8 cellular contexts compared by ENCODE assay signal in the genomic region with DNA sequence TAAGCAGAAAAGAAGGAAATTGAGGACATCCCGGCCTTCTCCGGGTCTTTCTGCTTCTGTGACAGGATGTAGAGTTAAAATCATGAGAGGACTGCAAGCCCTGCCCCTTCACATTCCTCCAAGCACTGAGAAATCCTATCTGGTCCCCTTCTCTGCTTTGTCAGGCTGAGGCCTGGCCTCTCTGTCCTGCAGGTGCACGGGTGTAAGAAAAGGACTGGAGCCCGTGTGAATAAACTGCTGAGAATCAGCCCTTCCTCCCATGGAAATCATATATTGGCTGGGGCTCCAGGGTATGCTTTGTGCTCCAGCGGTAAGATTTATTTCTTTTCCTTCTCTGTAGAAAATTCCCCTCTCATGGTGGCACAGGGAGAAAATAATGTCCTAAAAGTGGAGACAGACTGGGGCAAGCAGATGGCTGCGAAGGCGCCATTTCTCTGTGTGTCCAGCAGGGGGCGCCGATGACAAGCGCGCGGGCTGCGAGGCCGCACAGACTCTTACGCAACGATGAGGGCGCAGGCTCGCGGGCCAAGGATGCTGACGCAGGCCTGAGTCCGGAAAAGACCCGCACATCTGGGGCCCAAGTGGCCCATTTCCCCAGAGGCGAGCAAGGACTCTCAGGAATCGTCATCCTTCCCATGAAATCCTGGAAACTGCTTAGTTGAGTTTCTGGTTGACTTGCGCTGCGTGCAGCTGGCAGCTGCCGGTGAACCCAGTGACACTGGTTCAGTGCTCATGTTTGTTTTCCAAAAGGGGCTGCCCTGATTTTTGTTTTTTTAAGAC.
A peak's percentile ranks its signal among the peaks of the same experiment; 100 is the strongest.
DNase-seq lines count a peak whose midpoint lies in the region; ATAC-seq and TF ChIP-seq lines count a peak whose summit lies in the region.

No MANE protein-coding gene starts in this region.

- TF ChIP-seq RAD21 in SK-N-SH (IDR thresholded peaks at IDR 0.05; ENCODE audit: low read length), result peak; percentile 97

- peaks cover 8% of the 10 kb centered on the region for H3K9me3 Mint-ChIP-seq in activated naive CD8-positive, alpha-beta T cell treated with anti-CD3 and anti-CD28 coated beads for 36 hours

- peak; percentile 95 for TF ChIP-seq CTCF in GM12864 (IDR thresholded peaks at IDR 0.05; ENCODE audit: low read depth, low read length, missing control alignments)
- TF ChIP-seq CTCF in SK-N-SH (IDR thresholded peaks at IDR 0.05), result peak; percentile 89
- TF ChIP-seq CTCF in cardiac muscle cell (IDR thresholded peaks at IDR 0.05; ENCODE audit: low read depth, low read length), result peak; percentile 92
- peak; percentile 92 to 100 (median 99) for TF ChIP-seq CTCF in ovary (IDR thresholded peaks at IDR 0.05)
- TF ChIP-seq CTCF in tibial artery (IDR thresholded peaks at IDR 0.05), result peak; percentile 96 to 99

- H3K27me3 ChIP-seq in SK-N-SH (ENCODE audit: insufficient read depth) (no peaks in the 10 kb centered on the region), cardiac muscle cell (no peaks in the 10 kb centered on the region), ovary (no peaks in the 10 kb centered on the region), tibial artery (no peaks in the 10 kb centered on the region)

- peak overlapping the region; percentile 88 for H2AFZ ChIP-seq in SK-N-SH (ENCODE audit: low read depth)

- H3K9ac ChIP-seq in SK-N-SH, result peak overlapping the region; percentile 45; the same call in 1 of the 2 replicates

- POLR2A ChIA-PET in SK-N-SH (lab: Yijun Ruan, JAX), result no interaction called here

- peaks cover 19% of the 10 kb centered on the region for H3K4me1 Mint-ChIP-seq in activated naive CD8-positive, alpha-beta T cell treated with anti-CD3 and anti-CD28 coated beads for 36 hours

- no peaks in the 10 kb centered on the region for H3K9me2 ChIP-seq in SK-N-SH

- peak overlapping the region; percentile 68 for H3K4me2 ChIP-seq in SK-N-SH

- intact Hi-C loops in ovary (cut with DNase I), result loop anchor here in 2 of 4 donors (10.0 kb wide), 1 partner anchor 427 kb away; no protein-coding TSS in a partner anchor
- intact Hi-C loops in tibial artery (cut with DNase I; ENCODE audit: low total_unique reads), result loop anchor here (2.0 kb wide), 1 partner anchor 427 kb away; no protein-coding TSS in a partner anchor

- no peaks in the 10 kb centered on the region for H3F3A ChIP-seq in SK-N-SH (replicated peaks; ENCODE audit: insufficient read depth)

- no peak overlapping the region for H3K4me3 Mint-ChIP-seq in activated naive CD8-positive, alpha-beta T cell treated with anti-CD3 and anti-CD28 coated beads for 36 hours

- H3K36me3 ChIP-seq in SK-N-SH (replicated peaks in 1 of 2; ENCODE audit: control insufficient read depth in 1 of 2, insufficient read depth in 2 of 2, low read length in 1 of 2) (no peaks in the 10 kb centered on the region), cardiac muscle cell (no peaks in the 10 kb centered on the region), ovary (no peaks in the 10 kb centered on the region), tibial artery (no peaks in the 10 kb centered on the region)

- no peaks in the 10 kb centered on the region for H3K79me2 ChIP-seq in SK-N-SH (ENCODE audit: insufficient read depth)

- peaks cover 3% of the 10 kb centered on the region for H3K27me3 Mint-ChIP-seq in activated naive CD8-positive, alpha-beta T cell treated with anti-CD3 and anti-CD28 coated beads for 36 hours

- peak overlapping the region; percentile 43 to 89 for H3K27ac ChIP-seq in SK-N-SH (ENCODE audit: low read depth in 2 of 2, low read length in 1 of 2)
- no peak overlapping the region for H3K27ac ChIP-seq in cardiac muscle cell
- peak overlapping the region; percentile 69 to 83 for H3K27ac ChIP-seq in ovary
- H3K27ac ChIP-seq in tibial artery, result peak overlapping the region; percentile 58 to 70

- 30% methylated on average over 13 of the region's 27 CpGs for WGBS in SK-N-SH (ENCODE audit: low lambda C conversion rate)
- 17 to 19% (median 17%) methylated on average over 27 of the region's 27 CpGs for WGBS in ovary, 3 donors

- peak; percentile 8 for DNase-seq in GM12864 (ENCODE audit: low read depth)
- peak; percentile 69 for DNase-seq in NAMALWA (ENCODE audit: low spot score)
- DNase-seq in SK-N-SH, result peak; percentile 83
- peak; percentile 77 for DNase-seq in activated naive CD8-positive, alpha-beta T cell treated with anti-CD3 and anti-CD28 coated beads for 36 hours
- peak; percentile 83 to 95 for DNase-seq in cardiac muscle cell (ENCODE audit: low read depth in 1 of 2, low spot score in 1 of 2)
- peak; percentile 86 to 94 (median 92) for DNase-seq in ovary
- DNase-seq in tibial artery, result peak; percentile 83 to 93

- H3K4me3 ChIP-seq in GM12864 (ENCODE audit: low read depth, low read length) (peak overlapping the region; percentile 9), SK-N-SH (ENCODE audit: low read depth in 2 of 2, low read length in 1 of 2) (peak overlapping the region; percentile 42 to 45), cardiac muscle cell (peak overlapping the region; percentile 34), ovary (peak overlapping the region; percentile 36), tibial artery (peak overlapping the region; percentile 45 to 46)

- no peaks in the 10 kb centered on the region for H4K20me1 ChIP-seq in SK-N-SH (ENCODE audit: insufficient read depth)

- peak; percentile 79 for ATAC-seq in HG02610 (IDR thresholded peaks at IDR 0.05; ENCODE audit: unreplicated experiment)

- no peak for TF ChIP-seq POLR2A in ovary (IDR thresholded peaks at IDR 0.05)

- CTCF ChIA-PET in SK-N-SH (lab: Yijun Ruan, JAX), result interaction anchor here (0.6 to 2.1 kb wide), 19 partner anchors 10 to 430 kb away, joined by 3 to 11 read pairs (median 4); no protein-coding TSS in a partner anchor

- TF ChIP-seq EP300 in SK-N-SH (IDR thresholded peaks at IDR 0.05; ENCODE audit: borderline replicate concordance in 1 of 2, low read depth in 1 of 2, low read length in 1 of 2) (peak in 1 of 2 experiments; percentile 44; a peak in 1 of 4 replicates), ovary (IDR thresholded peaks at IDR 0.05) (peak; percentile 64)

- H3K27ac Mint-ChIP-seq in activated naive CD8-positive, alpha-beta T cell treated with anti-CD3 and anti-CD28 coated beads for 36 hours, result no peak overlapping the region

- H3K4me1 ChIP-seq in SK-N-SH (ENCODE audit: control insufficient read depth in 1 of 2, insufficient read depth in 2 of 2, low read depth in 1 of 2, low read length in 1 of 2), result peaks cover 0 to 11% of the 10 kb centered on the region in 2 experiments; a peak in 2 of 4 replicates
- H3K4me1 ChIP-seq in cardiac muscle cell (ENCODE audit: low read depth), result no peaks in the 10 kb centered on the region
- no peaks in the 10 kb centered on the region for H3K4me1 ChIP-seq in ovary (ENCODE audit: insufficient read depth)
- peaks cover 0 to 6% (median 0%) of the 10 kb centered on the region in 4 donors for H3K4me1 ChIP-seq in tibial artery

- no peaks in the 10 kb centered on the region for H3K9me3 ChIP-seq in SK-N-SH
- no peaks in the 10 kb centered on the region for H3K9me3 ChIP-seq in cardiac muscle cell (ENCODE audit: low read depth)
- H3K9me3 ChIP-seq in ovary, result no peaks in the 10 kb centered on the region
- H3K9me3 ChIP-seq in tibial artery, result no peaks in the 10 kb centered on the region

- peaks cover 10% of the 10 kb centered on the region for H3K36me3 Mint-ChIP-seq in activated naive CD8-positive, alpha-beta T cell treated with anti-CD3 and anti-CD28 coated beads for 36 hours

TF ChIP-seq in SK-N-SH, 30 proteins besides CTCF, POLR2A, EP300 and RAD21 (continues in another document):
- peak; percentile 22; the same call in 1 of the 2 replicates for TF ChIP-seq GATA2 (CRISPR knock-in tag; IDR thresholded peaks at IDR 0.05)
- TF ChIP-seq, protein P1, sequence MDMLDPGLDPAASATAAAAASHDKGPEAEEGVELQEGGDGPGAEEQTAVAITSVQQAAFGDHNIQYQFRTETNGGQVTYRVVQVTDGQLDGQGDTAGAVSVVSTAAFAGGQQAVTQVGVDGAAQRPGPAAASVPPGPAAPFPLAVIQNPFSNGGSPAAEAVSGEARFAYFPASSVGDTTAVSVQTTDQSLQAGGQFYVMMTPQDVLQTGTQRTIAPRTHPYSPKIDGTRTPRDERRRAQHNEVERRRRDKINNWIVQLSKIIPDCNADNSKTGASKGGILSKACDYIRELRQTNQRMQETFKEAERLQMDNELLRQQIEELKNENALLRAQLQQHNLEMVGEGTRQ (IDR thresholded peaks at IDR 0.05; ENCODE audit: borderline replicate concordance, low read depth, low read length), result 0 out of 2 replicates have a peak, but pooled peaks have one; percentile 9
- TF ChIP-seq, protein P2, sequence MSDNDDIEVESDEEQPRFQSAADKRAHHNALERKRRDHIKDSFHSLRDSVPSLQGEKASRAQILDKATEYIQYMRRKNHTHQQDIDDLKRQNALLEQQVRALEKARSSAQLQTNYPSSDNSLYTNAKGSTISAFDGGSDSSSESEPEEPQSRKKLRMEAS (IDR thresholded peaks at IDR 0.05; ENCODE audit: low read depth), result peak; percentile 22; the same call in 1 of the 2 replicates
- peak; percentile 43; the same call in 1 of the 2 replicates for TF ChIP-seq TAF1 (IDR thresholded peaks at IDR 0.05; ENCODE audit: borderline replicate concordance, low read depth, low read length)
- TF ChIP-seq TEAD4 (IDR thresholded peaks at IDR 0.05; ENCODE audit: borderline replicate concordance, insufficient read depth), result no peak
- 0 out of 2 replicates have a peak, but pooled peaks have one; percentile 20 for TF ChIP-seq YY1 (IDR thresholded peaks at IDR 0.05; ENCODE audit: low read depth)
- 0 out of 2 replicates have a peak, but pooled peaks have one; percentile 22 for TF ChIP-seq RFX5 (IDR thresholded peaks at IDR 0.05; ENCODE audit: low read length)
- peak; percentile 52; the same call in 1 of the 2 replicates for TF ChIP-seq ELF1 (IDR thresholded peaks at IDR 0.05)
- peak; percentile 46; the same call in 1 of the 2 replicates for TF ChIP-seq NRF1 (IDR thresholded peaks at IDR 0.05; ENCODE audit: low read depth, low read length)
- TF ChIP-seq, protein P3, sequence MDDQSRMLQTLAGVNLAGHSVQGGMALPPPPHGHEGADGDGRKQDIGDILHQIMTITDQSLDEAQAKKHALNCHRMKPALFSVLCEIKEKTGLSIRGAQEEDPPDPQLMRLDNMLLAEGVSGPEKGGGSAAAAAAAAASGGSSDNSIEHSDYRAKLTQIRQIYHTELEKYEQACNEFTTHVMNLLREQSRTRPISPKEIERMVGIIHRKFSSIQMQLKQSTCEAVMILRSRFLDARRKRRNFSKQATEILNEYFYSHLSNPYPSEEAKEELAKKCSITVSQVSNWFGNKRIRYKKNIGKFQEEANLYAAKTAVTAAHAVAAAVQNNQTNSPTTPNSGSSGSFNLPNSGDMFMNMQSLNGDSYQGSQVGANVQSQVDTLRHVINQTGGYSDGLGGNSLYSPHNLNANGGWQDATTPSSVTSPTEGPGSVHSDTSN (IDR thresholded peaks at IDR 0.05), result no peak
- peak; percentile 38; the same call in 1 of the 2 replicates for TF ChIP-seq POLR2AphosphoS5 (IDR thresholded peaks at IDR 0.05; ENCODE audit: low read depth, low read length)
- TF ChIP-seq JUND (IDR thresholded peaks at IDR 0.05), result no peak

Comparison
In these comparisons a context has a peak if more than half of its experiments do, and no peak if none do; other contexts are left out.
1. DNase-seq: peak in every context shown above with its lines; median percentile 92 in ovary; 89 in cardiac muscle cell; 88 in tibial artery; 83 in SK-N-SH; 77 in activated naive CD8-positive, alpha-beta T cell treated with anti-CD3 and anti-CD28 coated beads for 36 hours; 69 in NAMALWA; 8 in GM12864.